In genomic region chr1:247357781-247358211, GRCh38 we compare ENCODE assay signal across 8 cellular contexts. TPM values are rescaled to one million over a fixed set of nuclear protein-coding genes. Genes with fewer than 3 reads are reported as not detected.
DNase-seq lines count a peak whose midpoint lies in the region; ATAC-seq, FAIRE-seq and TF ChIP-seq lines count a peak whose summit lies in the region.

No MANE protein-coding gene starts in this region.

- H3K4me1 Mint-ChIP-seq in activated B cell treated with CpG ODN at 0.5 μM for 24 hours (peaks cover 26% of the 10 kb centered on the region), neural progenitor cell (peaks cover 8% of the 10 kb centered on the region)

- DNase-seq in activated B cell treated with CpG ODN at 0.5 μM for 24 hours (no peak), posterior vena cava (ENCODE audit: low spot score) (peak; percentile 53), frontal cortex (ENCODE audit: low spot score in 2 of 2) (no peak), neural progenitor cell (ENCODE audit: low spot score) (no peak), activated gamma-delta T cell treated with Interleukin-2 at 50 U/mL for 16 hours (no peak)
- no peak for DNase-seq in effector memory CD4-positive, alpha-beta T cell

- H3K27me3 ChIP-seq in neural progenitor cell, result no peaks in the 10 kb centered on the region
- H3K27me3 ChIP-seq in effector memory CD4-positive, alpha-beta T cell (replicated peaks; ENCODE audit: control insufficient read depth, insufficient read depth, low read length, poor library complexity, severe bottlenecking), result peaks cover 6% of the 10 kb centered on the region

- H3F3A ChIP-seq in neural progenitor cell (ENCODE audit: low read depth), result peaks cover 10% of the 10 kb centered on the region

- no peak overlapping the region for H3K9ac ChIP-seq in neural progenitor cell

- H3K27ac Mint-ChIP-seq in activated B cell treated with CpG ODN at 0.5 μM for 24 hours (peak overlapping the region; percentile 61), neural progenitor cell (no peak overlapping the region)

- no peaks in the 10 kb centered on the region for H3K79me2 ChIP-seq in neural progenitor cell (ENCODE audit: low read depth)

- H3K4me3 Mint-ChIP-seq in activated B cell treated with CpG ODN at 0.5 μM for 24 hours, result peak overlapping the region; percentile 64
- no peak overlapping the region for H3K4me3 Mint-ChIP-seq in neural progenitor cell

- H4K20me1 ChIP-seq in neural progenitor cell (ENCODE audit: low read depth), result no peaks in the 10 kb centered on the region

- no peaks in the 10 kb centered on the region for H3K36me3 ChIP-seq in neural progenitor cell
- H3K36me3 ChIP-seq in effector memory CD4-positive, alpha-beta T cell (ENCODE audit: control insufficient read depth, insufficient read depth, low read length), result no peaks in the 10 kb centered on the region

- H3K9me3 ChIP-seq in neural progenitor cell (ENCODE audit: low read depth), result no peaks in the 10 kb centered on the region
- no peaks in the 10 kb centered on the region for H3K9me3 ChIP-seq in effector memory CD4-positive, alpha-beta T cell (ENCODE audit: control insufficient read depth, low read length)

- POLR2A ChIA-PET in activated B cell treated with CpG ODN at 0.5 μM for 24 hours (lab: Charles Lee), result interaction anchor here (0.6 to 1.9 kb wide), 5 partner anchors 12 to 147 kb away, joined by 3 to 10 read pairs (median 3); partner anchors contain the start of gene ZNF496

- no peak for FAIRE-seq in frontal cortex (lab: Jason Lieb, UNC)

- intact Hi-C loops in activated B cell treated with CpG ODN at 0.5 μM for 24 hours (cut with micrococcal nuclease), result loop anchor here (1.0 to 5.0 kb wide), 5 partner anchors 26 to 119 kb away; partner anchors contain the start of gene ZNF496
- intact Hi-C loops in posterior vena cava (cut with DNase I), result loop anchor here in 1 of 2 donors (10.0 kb wide), 1 partner anchor 587 kb away; the partner anchor contains the start of gene OR2L8

- no peak overlapping the region for H2AFZ ChIP-seq in neural progenitor cell (replicated peaks)

- CTCF ChIA-PET in activated B cell treated with CpG ODN at 0.5 μM for 24 hours (lab: Charles Lee), result interaction anchor here (0.6 to 2.2 kb wide), 3 partner anchors 15 to 432 kb away, joined by 3 to 11 read pairs (median 3); no protein-coding TSS in a partner anchor

- no peak overlapping the region for H3K4me2 ChIP-seq in neural progenitor cell

- peaks cover 4% of the 10 kb centered on the region for H3K4me1 ChIP-seq in neural progenitor cell
- no peaks in the 10 kb centered on the region for H3K4me1 ChIP-seq in effector memory CD4-positive, alpha-beta T cell (ENCODE audit: control insufficient read depth, insufficient read depth, low read length, poor library complexity, severe bottlenecking)

- H3K9me3 Mint-ChIP-seq in activated B cell treated with CpG ODN at 0.5 μM for 24 hours (no peaks in the 10 kb centered on the region), neural progenitor cell (peaks cover 11% of the 10 kb centered on the region)

- ATAC-seq in GM18868 (IDR thresholded peaks at IDR 0.05; ENCODE audit: unreplicated experiment) (peak; percentile 93), HG02588 (IDR thresholded peaks at IDR 0.05; ENCODE audit: unreplicated experiment) (peak; percentile 95), activated B cell treated with CpG ODN at 0.5 μM for 24 hours (ENCODE audit: low read depth) (peak; percentile 93)

- TF ChIP-seq CTCF in activated B cell treated with CpG ODN at 0.5 μM for 24 hours (IDR thresholded peaks at IDR 0.05) (no peak), neural progenitor cell (IDR thresholded peaks at IDR 0.05) (no peak)

- no peak overlapping the region for H3K4me3 ChIP-seq in neural progenitor cell
- H3K4me3 ChIP-seq in effector memory CD4-positive, alpha-beta T cell (ENCODE audit: insufficient read depth, low read depth, low read length, poor library complexity, severe bottlenecking), result no peak overlapping the region

- H3K27me3 Mint-ChIP-seq in activated B cell treated with CpG ODN at 0.5 μM for 24 hours (peaks cover 39% of the 10 kb centered on the region), neural progenitor cell (ENCODE audit: insufficient read depth, low read depth) (peaks cover 7% of the 10 kb centered on the region)

- H3K36me3 Mint-ChIP-seq in activated B cell treated with CpG ODN at 0.5 μM for 24 hours (ENCODE audit: low read depth) (no peaks in the 10 kb centered on the region), neural progenitor cell (peaks cover 21% of the 10 kb centered on the region)

- no peak overlapping the region for H3K27ac ChIP-seq in neural progenitor cell
- no peak overlapping the region for H3K27ac ChIP-seq in effector memory CD4-positive, alpha-beta T cell (ENCODE audit: insufficient read depth, low read length, poor library complexity, severe bottlenecking)

RNA-seq across cellular contexts. Expression of gene ZNF496, which starts 26.1 kb away (rescaled TPM):
- total RNA-seq in activated B cell treated with CpG ODN at 0.5 μM for 24 hours, result 15.0 and 21.2 TPM in 2 replicates
- total RNA-seq in posterior vena cava, result 10 to 100 TPM; 18.8 to 19.3 TPM
- 13.9 TPM for total RNA-seq in frontal cortex
- 30.1 and 97.7 TPM in 2 replicates for total RNA-seq in neural progenitor cell (ENCODE audit: low replicate concordance)

RNA-seq across cellular contexts. Expression of gene NLRP3, which starts 58.2 kb away (rescaled TPM):
- total RNA-seq in activated B cell treated with CpG ODN at 0.5 μM for 24 hours (0.44 and 0.73 TPM in 2 replicates), posterior vena cava (1 to 10 TPM; 3.0 to 3.1 TPM), frontal cortex (0.82 TPM), neural progenitor cell (ENCODE audit: low replicate concordance) (0.09 and 2.6 TPM in 2 replicates)
